In the genomic region with DNA sequence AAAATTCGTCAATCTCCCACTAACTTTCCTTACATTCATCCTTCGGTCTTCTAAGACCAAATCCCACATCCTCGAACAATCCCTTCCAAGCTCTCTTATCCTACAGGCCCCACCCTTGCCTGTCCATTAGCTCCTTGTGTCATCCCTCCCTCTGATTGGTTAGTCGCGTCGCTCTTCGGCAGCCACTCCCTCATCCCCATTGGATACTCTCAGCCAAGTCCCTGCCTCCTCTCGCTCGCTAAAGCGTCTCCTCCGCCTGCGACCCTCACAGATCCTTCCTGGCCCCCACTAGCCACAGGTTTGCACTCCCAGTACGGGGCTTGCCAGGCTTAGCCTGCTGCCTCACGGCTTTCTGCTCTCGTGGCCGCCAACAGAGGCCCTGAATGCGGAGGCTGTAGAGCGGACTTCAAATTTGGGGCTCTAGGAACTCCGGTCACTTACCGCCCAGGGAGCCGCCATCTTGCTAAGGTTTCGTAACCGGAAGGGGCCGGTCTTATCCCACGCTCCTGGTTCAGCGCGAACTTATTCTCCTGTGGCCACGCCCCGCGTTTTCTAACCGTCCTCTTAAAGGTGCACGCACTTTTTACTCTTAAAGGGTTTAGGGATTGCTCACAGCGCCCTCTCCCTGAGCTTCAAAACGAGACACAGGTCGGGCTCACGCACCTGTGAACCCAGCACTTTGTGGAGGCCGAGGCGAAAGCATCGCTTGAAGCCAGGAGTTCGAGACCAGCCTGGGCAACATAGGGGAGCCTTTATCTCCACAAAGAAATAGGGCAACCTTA, we compare ENCODE assay signal across 1 cellular context.
A peak's percentile ranks its signal among the peaks of the same experiment; 100 is the strongest.
TF ChIP-seq lines count a peak whose summit lies in the region.

A gene (minus strand): TSS at position 472 of the 782 bp plus-strand sequence. CDS start 13 bp downstream, at position 459.

TF ChIP-seq in K562, 482 proteins besides CTCF, POLR2A, EP300 and RAD21 (continued from another document and continues in another):
- TF ChIP-seq, protein P1, sequence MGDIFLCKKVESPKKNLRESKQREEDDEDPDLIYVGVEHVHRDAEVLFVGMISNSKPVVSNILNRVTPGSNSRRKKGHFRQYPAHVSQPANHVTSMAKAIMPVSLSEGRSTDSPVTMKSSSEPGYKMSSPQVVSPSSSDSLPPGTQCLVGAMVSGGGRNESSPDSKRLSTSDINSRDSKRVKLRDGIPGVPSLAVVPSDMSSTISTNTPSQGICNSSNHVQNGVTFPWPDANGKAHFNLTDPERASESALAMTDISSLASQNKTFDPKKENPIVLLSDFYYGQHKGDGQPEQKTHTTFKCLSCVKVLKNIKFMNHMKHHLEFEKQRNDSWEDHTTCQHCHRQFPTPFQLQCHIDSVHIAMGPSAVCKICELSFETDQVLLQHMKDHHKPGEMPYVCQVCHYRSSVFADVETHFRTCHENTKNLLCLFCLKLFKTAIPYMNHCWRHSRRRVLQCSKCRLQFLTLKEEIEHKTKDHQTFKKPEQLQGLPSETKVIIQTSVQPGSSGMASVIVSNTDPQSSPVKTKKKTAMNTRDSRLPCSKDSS (IDR thresholded peaks at IDR 0.05; ENCODE audit: low read depth, partially characterized antibody), result no peak
- TF ChIP-seq ZNF764 (CRISPR knock-in tag; IDR thresholded peaks at IDR 0.05; ENCODE audit: low read depth) (no peak), RFX1 (IDR thresholded peaks at IDR 0.05) (no peak; the same call in 1 of the 2 replicates), JUN (IDR thresholded peaks at IDR 0.05; ENCODE audit: borderline replicate concordance, low read depth, low read length) (no peak), JUN (CRISPR knock-in tag; IDR thresholded peaks at IDR 0.05; ENCODE audit: borderline replicate concordance) (no peak), ZC3H4 (CRISPR knock-in tag; IDR thresholded peaks at IDR 0.05; ENCODE audit: borderline replicate concordance) (no peak), ZNF316 (IDR thresholded peaks at IDR 0.05) (no peak), ZNF41 (CRISPR knock-in tag; conservative IDR thresholded peaks at IDR 0.05) (no peak), HIVEP1 (CRISPR knock-in tag; IDR thresholded peaks at IDR 0.05) (no peak), HMGN3 (IDR thresholded peaks at IDR 0.05; ENCODE audit: borderline replicate concordance, extremely low read depth, insufficient read length, low read depth, low read length) (no peak), IFI16 (CRISPR knock-in tag; IDR thresholded peaks at IDR 0.05) (no peak), ZNF134 (CRISPR knock-in tag; conservative IDR thresholded peaks at IDR 0.05) (no peak), ILK (tag; IDR thresholded peaks at IDR 0.05; ENCODE audit: borderline replicate concordance, low read depth) (no peak), SNRNP70 (optimal IDR thresholded peaks at IDR 0.05; ENCODE audit: low read depth, low read length) (no peak), SIRT6 (IDR thresholded peaks at IDR 0.05; ENCODE audit: low read depth, low read length) (no peak), ESRRA (IDR thresholded peaks at IDR 0.05; ENCODE audit: borderline replicate concordance, low read depth) (peak; percentile 60), ETS2 (tag; IDR thresholded peaks at IDR 0.05; ENCODE audit: borderline replicate concordance, poor library complexity, severe bottlenecking) (no peak), ZNF785 (CRISPR knock-in tag; IDR thresholded peaks at IDR 0.05) (no peak), TARDBP (IDR thresholded peaks at IDR 0.05) (no peak; the same call in 1 of the 2 replicates), KLF13 (tag; IDR thresholded peaks at IDR 0.05; ENCODE audit: borderline replicate concordance, low read depth) (no peak), NFE2L1 (tag; IDR thresholded peaks at IDR 0.05; ENCODE audit: borderline replicate concordance, low read depth) (no peak), GABPA (tag; conservative IDR thresholded peaks at IDR 0.05; ENCODE audit: low read depth) (peak; percentile 93)
- TF ChIP-seq, protein P2, sequence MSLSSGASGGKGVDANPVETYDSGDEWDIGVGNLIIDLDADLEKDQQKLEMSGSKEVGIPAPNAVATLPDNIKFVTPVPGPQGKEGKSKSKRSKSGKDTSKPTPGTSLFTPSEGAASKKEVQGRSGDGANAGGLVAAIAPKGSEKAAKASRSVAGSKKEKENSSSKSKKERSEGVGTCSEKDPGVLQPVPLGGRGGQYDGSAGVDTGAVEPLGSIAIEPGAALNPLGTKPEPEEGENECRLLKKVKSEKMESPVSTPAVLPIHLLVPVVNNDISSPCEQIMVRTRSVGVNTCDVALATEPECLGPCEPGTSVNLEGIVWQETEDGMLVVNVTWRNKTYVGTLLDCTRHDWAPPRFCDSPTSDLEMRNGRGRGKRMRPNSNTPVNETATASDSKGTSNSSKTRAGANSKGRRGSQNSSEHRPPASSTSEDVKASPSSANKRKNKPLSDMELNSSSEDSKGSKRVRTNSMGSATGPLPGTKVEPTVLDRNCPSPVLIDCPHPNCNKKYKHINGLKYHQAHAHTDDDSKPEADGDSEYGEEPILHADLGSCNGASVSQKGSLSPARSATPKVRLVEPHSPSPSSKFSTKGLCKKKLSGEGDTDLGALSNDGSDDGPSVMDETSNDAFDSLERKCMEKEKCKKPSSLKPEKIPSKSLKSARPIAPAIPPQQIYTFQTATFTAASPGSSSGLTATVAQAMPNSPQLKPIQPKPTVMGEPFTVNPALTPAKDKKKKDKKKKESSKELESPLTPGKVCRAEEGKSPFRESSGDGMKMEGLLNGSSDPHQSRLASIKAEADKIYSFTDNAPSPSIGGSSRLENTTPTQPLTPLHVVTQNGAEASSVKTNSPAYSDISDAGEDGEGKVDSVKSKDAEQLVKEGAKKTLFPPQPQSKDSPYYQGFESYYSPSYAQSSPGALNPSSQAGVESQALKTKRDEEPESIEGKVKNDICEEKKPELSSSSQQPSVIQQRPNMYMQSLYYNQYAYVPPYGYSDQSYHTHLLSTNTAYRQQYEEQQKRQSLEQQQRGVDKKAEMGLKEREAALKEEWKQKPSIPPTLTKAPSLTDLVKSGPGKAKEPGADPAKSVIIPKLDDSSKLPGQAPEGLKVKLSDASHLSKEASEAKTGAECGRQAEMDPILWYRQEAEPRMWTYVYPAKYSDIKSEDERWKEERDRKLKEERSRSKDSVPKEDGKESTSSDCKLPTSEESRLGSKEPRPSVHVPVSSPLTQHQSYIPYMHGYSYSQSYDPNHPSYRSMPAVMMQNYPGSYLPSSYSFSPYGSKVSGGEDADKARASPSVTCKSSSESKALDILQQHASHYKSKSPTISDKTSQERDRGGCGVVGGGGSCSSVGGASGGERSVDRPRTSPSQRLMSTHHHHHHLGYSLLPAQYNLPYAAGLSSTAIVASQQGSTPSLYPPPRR (CRISPR knock-in tag; IDR thresholded peaks at IDR 0.05; ENCODE audit: borderline replicate concordance), result no peak
- TF ChIP-seq, protein P3, sequence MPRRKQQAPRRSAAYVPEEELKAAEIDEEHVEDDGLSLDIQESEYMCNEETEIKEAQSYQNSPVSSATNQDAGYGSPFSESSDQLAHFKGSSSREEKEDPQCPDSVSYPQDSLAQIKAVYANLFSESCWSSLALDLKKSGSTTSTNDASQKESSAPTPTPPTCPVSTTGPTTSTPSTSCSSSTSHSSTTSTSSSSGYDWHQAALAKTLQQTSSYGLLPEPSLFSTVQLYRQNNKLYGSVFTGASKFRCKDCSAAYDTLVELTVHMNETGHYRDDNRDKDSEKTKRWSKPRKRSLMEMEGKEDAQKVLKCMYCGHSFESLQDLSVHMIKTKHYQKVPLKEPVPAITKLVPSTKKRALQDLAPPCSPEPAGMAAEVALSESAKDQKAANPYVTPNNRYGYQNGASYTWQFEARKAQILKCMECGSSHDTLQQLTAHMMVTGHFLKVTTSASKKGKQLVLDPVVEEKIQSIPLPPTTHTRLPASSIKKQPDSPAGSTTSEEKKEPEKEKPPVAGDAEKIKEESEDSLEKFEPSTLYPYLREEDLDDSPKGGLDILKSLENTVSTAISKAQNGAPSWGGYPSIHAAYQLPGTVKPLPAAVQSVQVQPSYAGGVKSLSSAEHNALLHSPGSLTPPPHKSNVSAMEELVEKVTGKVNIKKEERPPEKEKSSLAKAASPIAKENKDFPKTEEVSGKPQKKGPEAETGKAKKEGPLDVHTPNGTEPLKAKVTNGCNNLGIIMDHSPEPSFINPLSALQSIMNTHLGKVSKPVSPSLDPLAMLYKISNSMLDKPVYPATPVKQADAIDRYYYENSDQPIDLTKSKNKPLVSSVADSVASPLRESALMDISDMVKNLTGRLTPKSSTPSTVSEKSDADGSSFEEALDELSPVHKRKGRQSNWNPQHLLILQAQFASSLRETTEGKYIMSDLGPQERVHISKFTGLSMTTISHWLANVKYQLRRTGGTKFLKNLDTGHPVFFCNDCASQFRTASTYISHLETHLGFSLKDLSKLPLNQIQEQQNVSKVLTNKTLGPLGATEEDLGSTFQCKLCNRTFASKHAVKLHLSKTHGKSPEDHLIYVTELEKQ (CRISPR knock-in tag; IDR thresholded peaks at IDR 0.05), result no peak
- TF ChIP-seq, protein P4, sequence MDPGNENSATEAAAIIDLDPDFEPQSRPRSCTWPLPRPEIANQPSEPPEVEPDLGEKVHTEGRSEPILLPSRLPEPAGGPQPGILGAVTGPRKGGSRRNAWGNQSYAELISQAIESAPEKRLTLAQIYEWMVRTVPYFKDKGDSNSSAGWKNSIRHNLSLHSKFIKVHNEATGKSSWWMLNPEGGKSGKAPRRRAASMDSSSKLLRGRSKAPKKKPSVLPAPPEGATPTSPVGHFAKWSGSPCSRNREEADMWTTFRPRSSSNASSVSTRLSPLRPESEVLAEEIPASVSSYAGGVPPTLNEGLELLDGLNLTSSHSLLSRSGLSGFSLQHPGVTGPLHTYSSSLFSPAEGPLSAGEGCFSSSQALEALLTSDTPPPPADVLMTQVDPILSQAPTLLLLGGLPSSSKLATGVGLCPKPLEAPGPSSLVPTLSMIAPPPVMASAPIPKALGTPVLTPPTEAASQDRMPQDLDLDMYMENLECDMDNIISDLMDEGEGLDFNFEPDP (CRISPR knock-in tag; IDR thresholded peaks at IDR 0.05), result no peak
- TF ChIP-seq, protein P5, sequence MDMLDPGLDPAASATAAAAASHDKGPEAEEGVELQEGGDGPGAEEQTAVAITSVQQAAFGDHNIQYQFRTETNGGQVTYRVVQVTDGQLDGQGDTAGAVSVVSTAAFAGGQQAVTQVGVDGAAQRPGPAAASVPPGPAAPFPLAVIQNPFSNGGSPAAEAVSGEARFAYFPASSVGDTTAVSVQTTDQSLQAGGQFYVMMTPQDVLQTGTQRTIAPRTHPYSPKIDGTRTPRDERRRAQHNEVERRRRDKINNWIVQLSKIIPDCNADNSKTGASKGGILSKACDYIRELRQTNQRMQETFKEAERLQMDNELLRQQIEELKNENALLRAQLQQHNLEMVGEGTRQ (CRISPR knock-in tag; IDR thresholded peaks at IDR 0.05), result no peak
- TF ChIP-seq, protein P6, sequence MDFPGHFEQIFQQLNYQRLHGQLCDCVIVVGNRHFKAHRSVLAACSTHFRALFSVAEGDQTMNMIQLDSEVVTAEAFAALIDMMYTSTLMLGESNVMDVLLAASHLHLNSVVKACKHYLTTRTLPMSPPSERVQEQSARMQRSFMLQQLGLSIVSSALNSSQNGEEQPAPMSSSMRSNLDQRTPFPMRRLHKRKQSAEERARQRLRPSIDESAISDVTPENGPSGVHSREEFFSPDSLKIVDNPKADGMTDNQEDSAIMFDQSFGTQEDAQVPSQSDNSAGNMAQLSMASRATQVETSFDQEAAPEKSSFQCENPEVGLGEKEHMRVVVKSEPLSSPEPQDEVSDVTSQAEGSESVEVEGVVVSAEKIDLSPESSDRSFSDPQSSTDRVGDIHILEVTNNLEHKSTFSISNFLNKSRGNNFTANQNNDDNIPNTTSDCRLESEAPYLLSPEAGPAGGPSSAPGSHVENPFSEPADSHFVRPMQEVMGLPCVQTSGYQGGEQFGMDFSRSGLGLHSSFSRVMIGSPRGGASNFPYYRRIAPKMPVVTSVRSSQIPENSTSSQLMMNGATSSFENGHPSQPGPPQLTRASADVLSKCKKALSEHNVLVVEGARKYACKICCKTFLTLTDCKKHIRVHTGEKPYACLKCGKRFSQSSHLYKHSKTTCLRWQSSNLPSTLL (IDR thresholded peaks at IDR 0.05), result no peak
- TF ChIP-seq, protein P7, sequence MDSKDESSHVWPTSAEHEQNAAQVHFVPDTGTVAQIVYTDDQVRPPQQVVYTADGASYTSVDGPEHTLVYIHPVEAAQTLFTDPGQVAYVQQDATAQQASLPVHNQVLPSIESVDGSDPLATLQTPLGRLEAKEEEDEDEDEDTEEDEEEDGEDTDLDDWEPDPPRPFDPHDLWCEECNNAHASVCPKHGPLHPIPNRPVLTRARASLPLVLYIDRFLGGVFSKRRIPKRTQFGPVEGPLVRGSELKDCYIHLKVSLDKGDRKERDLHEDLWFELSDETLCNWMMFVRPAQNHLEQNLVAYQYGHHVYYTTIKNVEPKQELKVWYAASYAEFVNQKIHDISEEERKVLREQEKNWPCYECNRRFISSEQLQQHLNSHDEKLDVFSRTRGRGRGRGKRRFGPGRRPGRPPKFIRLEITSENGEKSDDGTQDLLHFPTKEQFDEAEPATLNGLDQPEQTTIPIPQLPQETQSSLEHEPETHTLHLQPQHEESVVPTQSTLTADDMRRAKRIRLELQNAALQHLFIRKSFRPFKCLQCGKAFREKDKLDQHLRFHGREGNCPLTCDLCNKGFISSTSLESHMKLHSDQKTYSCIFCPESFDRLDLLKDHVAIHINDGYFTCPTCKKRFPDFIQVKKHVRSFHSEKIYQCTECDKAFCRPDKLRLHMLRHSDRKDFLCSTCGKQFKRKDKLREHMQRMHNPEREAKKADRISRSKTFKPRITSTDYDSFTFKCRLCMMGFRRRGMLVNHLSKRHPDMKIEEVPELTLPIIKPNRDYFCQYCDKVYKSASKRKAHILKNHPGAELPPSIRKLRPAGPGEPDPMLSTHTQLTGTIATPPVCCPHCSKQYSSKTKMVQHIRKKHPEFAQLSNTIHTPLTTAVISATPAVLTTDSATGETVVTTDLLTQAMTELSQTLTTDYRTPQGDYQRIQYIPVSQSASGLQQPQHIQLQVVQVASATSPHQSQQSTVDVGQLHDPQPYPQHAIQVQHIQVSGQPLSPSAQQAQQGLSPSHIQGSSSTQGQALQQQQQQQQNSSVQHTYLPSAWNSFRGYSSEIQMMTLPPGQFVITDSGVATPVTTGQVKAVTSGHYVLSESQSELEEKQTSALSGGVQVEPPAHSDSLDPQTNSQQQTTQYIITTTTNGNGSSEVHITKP (IDR thresholded peaks at IDR 0.05; ENCODE audit: partially characterized antibody), result no peak
- TF ChIP-seq, protein P8, sequence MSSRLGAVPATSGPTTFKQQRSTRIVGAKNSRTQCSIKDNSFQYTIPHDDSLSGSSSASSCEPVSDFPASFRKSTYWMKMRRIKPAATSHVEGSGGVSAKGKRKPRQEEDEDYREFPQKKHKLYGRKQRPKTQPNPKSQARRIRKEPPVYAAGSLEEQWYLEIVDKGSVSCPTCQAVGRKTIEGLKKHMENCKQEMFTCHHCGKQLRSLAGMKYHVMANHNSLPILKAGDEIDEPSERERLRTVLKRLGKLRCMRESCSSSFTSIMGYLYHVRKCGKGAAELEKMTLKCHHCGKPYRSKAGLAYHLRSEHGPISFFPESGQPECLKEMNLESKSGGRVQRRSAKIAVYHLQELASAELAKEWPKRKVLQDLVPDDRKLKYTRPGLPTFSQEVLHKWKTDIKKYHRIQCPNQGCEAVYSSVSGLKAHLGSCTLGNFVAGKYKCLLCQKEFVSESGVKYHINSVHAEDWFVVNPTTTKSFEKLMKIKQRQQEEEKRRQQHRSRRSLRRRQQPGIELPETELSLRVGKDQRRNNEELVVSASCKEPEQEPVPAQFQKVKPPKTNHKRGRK (tag; IDR thresholded peaks at IDR 0.05), result no peak
- TF ChIP-seq, protein P9, sequence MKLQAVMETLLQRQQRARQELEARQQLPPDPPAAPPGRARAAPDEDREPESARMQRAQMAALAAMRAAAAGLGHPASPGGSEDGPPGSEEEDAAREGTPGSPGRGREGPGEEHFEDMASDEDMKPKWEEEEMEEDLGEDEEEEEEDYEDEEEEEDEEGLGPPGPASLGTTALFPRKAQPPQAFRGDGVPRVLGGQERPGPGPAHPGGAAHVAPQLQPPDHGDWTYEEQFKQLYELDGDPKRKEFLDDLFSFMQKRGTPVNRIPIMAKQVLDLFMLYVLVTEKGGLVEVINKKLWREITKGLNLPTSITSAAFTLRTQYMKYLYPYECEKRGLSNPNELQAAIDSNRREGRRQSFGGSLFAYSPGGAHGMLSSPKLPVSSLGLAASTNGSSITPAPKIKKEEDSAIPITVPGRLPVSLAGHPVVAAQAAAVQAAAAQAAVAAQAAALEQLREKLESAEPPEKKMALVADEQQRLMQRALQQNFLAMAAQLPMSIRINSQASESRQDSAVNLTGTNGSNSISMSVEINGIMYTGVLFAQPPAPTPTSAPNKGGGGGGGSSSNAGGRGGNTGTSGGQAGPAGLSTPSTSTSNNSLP (IDR thresholded peaks at IDR 0.05; ENCODE audit: borderline replicate concordance, low read depth, low read length), result no peak
